12 cellular contexts compared by ENCODE assay signal in the genomic region with DNA sequence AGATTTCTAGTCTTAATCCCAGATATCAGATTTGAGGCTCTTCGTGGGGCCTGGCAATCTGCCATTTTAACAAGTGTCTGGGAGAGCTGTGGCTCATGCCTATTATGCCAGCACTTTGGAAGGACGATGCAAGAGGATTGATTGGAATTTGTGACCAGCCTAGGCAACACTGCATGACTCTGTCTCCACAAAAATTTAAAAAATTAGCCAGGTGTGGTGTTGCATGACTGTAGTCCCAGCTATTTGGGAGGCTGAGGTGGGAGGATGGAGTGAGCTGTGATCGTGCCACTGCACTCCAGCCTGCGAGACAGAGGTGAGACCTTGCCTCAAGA. TPM values are rescaled to one million over a fixed set of nuclear protein-coding genes. Genes with fewer than 3 reads are reported as not detected.
DNase-seq lines count a peak whose midpoint lies in the region; TF ChIP-seq lines count a peak whose summit lies in the region.
"Had no signal": no experiment of that assay in that cellular context is flagged by ENCODE, and none has a peak within 500 bp of the region (broad histone marks: within the 10 kb centered on the region; RNA-seq: fewer than 3 reads in every experiment).

No MANE protein-coding gene starts in this region.

- H3K36me3 ChIP-seq in smooth muscle cell (ENCODE audit: low read depth), result no peaks in the 10 kb centered on the region
- H3K36me3 ChIP-seq: thyroid gland had no signal

- peak overlapping the region; percentile 35 for H3K4me2 ChIP-seq in smooth muscle cell
- H3K4me2 ChIP-seq: GM23338 had no signal

- peak overlapping the region; percentile 7 for H3K9ac ChIP-seq in smooth muscle cell (ENCODE audit: low read depth)

- TF ChIP-seq CTCF in fibroblast of villous mesenchyme (IDR thresholded peaks at IDR 0.05; ENCODE audit: insufficient read depth, low read depth, low read length) (no peak), smooth muscle cell (IDR thresholded peaks at IDR 0.05; ENCODE audit: borderline replicate concordance, insufficient read depth, poor library complexity, severe bottlenecking) (no peak)

- H3K9me3 ChIP-seq in smooth muscle cell (replicated peaks; ENCODE audit: low read depth), result no peaks in the 10 kb centered on the region
- H3K9me3 ChIP-seq: thyroid gland had no signal

- peak overlapping the region; percentile 76 for H3K27ac ChIP-seq in smooth muscle cell (ENCODE audit: low read depth)
- H3K27ac ChIP-seq: thyroid gland had no signal

- no peak overlapping the region for H2AFZ ChIP-seq in smooth muscle cell (ENCODE audit: low read depth)
- H2AFZ ChIP-seq: GM23338 had no signal

- H3F3A ChIP-seq in smooth muscle cell (ENCODE audit: low read depth), result no peaks in the 10 kb centered on the region

- H4K20me1 ChIP-seq in smooth muscle cell (ENCODE audit: low read depth), result no peaks in the 10 kb centered on the region

- DNase-seq in HS-27A (ENCODE audit: low read depth), result peak; percentile 95
- DNase-seq in SW480 (ENCODE audit: low spot score), result peak; percentile 12
- peak; percentile 38 for DNase-seq in fibroblast of villous mesenchyme (ENCODE audit: low read depth)
- no peak for DNase-seq in smooth muscle cell (lab: John Stamatoyannopoulos, UW; ENCODE audit: unreplicated experiment)
- DNase-seq in activated CD4-positive, alpha-beta T cell treated with anti-CD3 and anti-CD28 coated beads, Interleukin-2, amount 50 U/mL, for 4 hours, result no peak
- no peak for DNase-seq in nucleus accumbens (lab: John Stamatoyannopoulos, UW)
- no peak for DNase-seq in NCI-H1092 (lab: John Stamatoyannopoulos, UW)
- DNase-seq: activated naive CD8-positive, alpha-beta T cell treated with anti-CD3 and anti-CD28 coated beads for 36 hours; naive thymus-derived CD8-positive, alpha-beta T cell; T-helper 9 cell; thyroid gland had no signal

- H3K4me3 ChIP-seq in fibroblast of villous mesenchyme (ENCODE audit: low read depth, low read length) (no peak overlapping the region), smooth muscle cell (no peak overlapping the region)
- H3K4me3 ChIP-seq: GM23338, thyroid gland had no signal

- H3K79me2 ChIP-seq in smooth muscle cell (ENCODE audit: low read depth), result no peaks in the 10 kb centered on the region

- H3K27me3 ChIP-seq in smooth muscle cell (ENCODE audit: low read depth), result no peaks in the 10 kb centered on the region
- H3K27me3 ChIP-seq: thyroid gland had no signal

- H3K4me1 ChIP-seq in smooth muscle cell (ENCODE audit: low read depth), result peaks cover 6% of the 10 kb centered on the region
- H3K4me1 ChIP-seq: thyroid gland had no signal

- 41% methylated on average over 4 of the region's 4 CpGs for WGBS in smooth muscle cell (ENCODE audit: low lambda C conversion rate)

RNA-seq across cellular contexts. Expression of a gene that starts 19.6 kb away (rescaled TPM):
- total RNA-seq in fibroblast of villous mesenchyme (34.8 and 43.2 TPM in 2 replicates), smooth muscle cell (59.1 and 89.7 TPM in 2 replicates)
- polyA plus RNA-seq in smooth muscle cell, result 34.3 and 49.0 TPM in 2 replicates

Comparison
In these comparisons a context has a peak if more than half of its experiments do, and no peak if none do; other contexts are left out.
1. DNase-seq: peak in HS-27A (single experiment), SW480 (single experiment) and fibroblast of villous mesenchyme (single experiment); none in smooth muscle cell (single experiment), activated CD4-positive, alpha-beta T cell treated with anti-CD3 and anti-CD28 coated beads, Interleukin-2, amount 50 U/mL, for 4 hours (0 of 2), nucleus accumbens (0 of 56) and NCI-H1092 (single experiment).